ENCODE assay signal across 35 cellular contexts in genomic region chr1:45755697-45756096, GRCh38.
"Had no signal": no experiment of that assay in that cellular context is flagged by ENCODE, and none has a peak within 500 bp of the region (broad histone marks: within the 10 kb centered on the region; RNA-seq: fewer than 3 reads in every experiment).

No MANE protein-coding gene starts in this region.

- H3K4me2 ChIP-seq: KMS-11 had no signal

- H3K9me3 ChIP-seq: MG63 had no signal

- H3K27ac ChIP-seq: KMS-11 had no signal

- H3K27me3 ChIP-seq: MG63 had no signal

- H3K4me3 ChIP-seq: MG63 had no signal

- DNase-seq: Kasumi-1, MG63, MM.1S, MV-4-11, NCI-H1048, NCI-H1092, NCI-H1092 treated with DMSO at 0.1 percent for 48 hours, NCI-H1105, NCI-H1105 treated with DMSO at 0.1 percent for 48 hours, NCI-H1417, NCI-H1417 treated with DMSO at 0.1 percent for 48 hours, NCI-H1436, NCI-H1436 treated with DMSO at 0.1 percent for 48 hours, NCI-H146, NCI-H1694, NCI-H1694 treated with DMSO at 0.1 percent for 48 hours, NCI-H187, NCI-H187 treated with DMSO at 0.1 percent for 48 hours, NCI-H1930, NCI-H2029, NCI-H2029 treated with DMSO at 0.1 percent for 48 hours, NCI-H2081, NCI-H2081 treated with DMSO at 0.1 percent for 48 hours, NCI-H2107, NCI-H2171, NCI-H2171 treated with DMSO at 0.1 percent for 48 hours, NCI-H2227 treated with DMSO at 0.1 percent for 48 hours, NCI-H226, NCI-H345, NCI-H446, NCI-H446 treated with DMSO at 0.1 percent for 48 hours, NCI-H510A, NCI-H510A treated with DMSO at 0.1 percent for 48 hours, NCI-H524 had no signal

- H3K36me3 ChIP-seq: MG63 had no signal

- H3K9ac ChIP-seq: KMS-11 had no signal
